In the genomic region with DNA sequence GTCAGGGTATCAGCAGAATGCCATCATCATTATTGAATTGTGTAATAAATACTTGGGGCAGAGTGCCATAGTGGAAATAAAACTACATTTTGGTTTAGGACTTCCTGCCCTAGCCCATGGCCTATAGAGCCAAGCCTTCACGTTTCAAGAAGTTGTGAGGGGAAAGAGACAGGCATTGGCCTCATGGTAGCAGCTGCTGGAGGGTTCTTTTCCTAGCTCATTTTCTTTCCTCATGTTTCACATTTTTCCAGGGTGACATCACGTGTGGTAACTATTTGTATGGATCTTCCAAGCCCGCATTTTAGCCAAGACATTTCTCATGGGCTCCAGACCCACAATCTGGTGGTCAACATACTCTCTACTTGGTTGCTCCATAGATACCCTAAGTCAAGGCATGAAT, we compare ENCODE assay signal across 14 cellular contexts.
DNase-seq lines count a peak whose midpoint lies in the region; ATAC-seq and TF ChIP-seq lines count a peak whose summit lies in the region.
"Had no signal": no experiment of that assay in that cellular context is flagged by ENCODE, and none has a peak within 500 bp of the region (broad histone marks: within the 10 kb centered on the region; RNA-seq: fewer than 3 reads in every experiment).

No MANE protein-coding gene starts in this region.

- peaks cover 2 to 6% of the 10 kb centered on the region in 2 donors for H3K36me3 Mint-ChIP-seq in CD14-positive monocyte

- H2BK12ac ChIP-seq in mesenchymal stem cell (ENCODE audit: low read length in 2 of 2), result no peak overlapping the region

- H2BK5ac ChIP-seq in mesenchymal stem cell (ENCODE audit: low read depth, low read length, poor library complexity, severe bottlenecking), result no peak overlapping the region

- no peak overlapping the region for H2BK15ac ChIP-seq in mesenchymal stem cell (ENCODE audit: low read depth, poor library complexity, severe bottlenecking)

- H3K4me3 ChIP-seq in cardiac fibroblast (replicated peaks in 1 of 2; ENCODE audit: low read depth in 2 of 2, low read length in 2 of 2), result no peak overlapping the region
- no peak overlapping the region for H3K4me3 ChIP-seq in mesenchymal stem cell (ENCODE audit: insufficient read depth in 1 of 2, low read depth in 1 of 2, low read length in 2 of 2)
- H3K4me3 ChIP-seq: ovary had no signal

- H3K4me2 ChIP-seq in mesenchymal stem cell (ENCODE audit: low read length, poor library complexity, severe bottlenecking), result no peak overlapping the region

- H2AK5ac ChIP-seq in mesenchymal stem cell (ENCODE audit: low read length, severe bottlenecking), result no peak overlapping the region

- H4K8ac ChIP-seq in mesenchymal stem cell (ENCODE audit: low read length), result no peak overlapping the region

- H3K4me3 Mint-ChIP-seq in CD14-positive monocyte, result no peak overlapping the region
- H3K4me3 Mint-ChIP-seq: CD4-positive, alpha-beta T cell had no signal

- H3K9me3 ChIP-seq in mesenchymal stem cell (ENCODE audit: control insufficient read depth, low read length), result no peaks in the 10 kb centered on the region
- H3K9me3 ChIP-seq: ovary had no signal

- H2AFZ ChIP-seq in mesenchymal stem cell (ENCODE audit: low read depth, low read length), result no peak overlapping the region

- WGBS in mesenchymal stem cell, result 2% methylated on average over 3 of the region's 3 CpGs

- no peak for ATAC-seq in GM18502 (IDR thresholded peaks at IDR 0.05; ENCODE audit: poor library complexity, unreplicated experiment)

- H4K91ac ChIP-seq in mesenchymal stem cell (ENCODE audit: low read length), result no peak overlapping the region

- peaks cover 0 to under 1% of the 10 kb centered on the region in 2 experiments for H3K36me3 ChIP-seq in mesenchymal stem cell (ENCODE audit: control insufficient read depth in 1 of 2, insufficient read depth in 2 of 2, low read depth in 1 of 2, low read length in 2 of 2)
- H3K36me3 ChIP-seq: ovary had no signal

- no peak overlapping the region for H3K4ac ChIP-seq in mesenchymal stem cell (ENCODE audit: low read depth in 1 of 2, low read length in 2 of 2)

- intact Hi-C loops in CD14-positive monocyte (cut with micrococcal nuclease), result no loop called here

- TF ChIP-seq CTCF in cardiac fibroblast (IDR thresholded peaks at IDR 0.05; ENCODE audit: low read depth, low read length) (no peak), CD14-positive monocyte (IDR thresholded peaks at IDR 0.05) (no peak)

- no peak overlapping the region for H3K18ac ChIP-seq in mesenchymal stem cell (ENCODE audit: low read depth in 1 of 2, low read length in 2 of 2)

- H3K14ac ChIP-seq in mesenchymal stem cell (ENCODE audit: low read length in 2 of 2), result no peak overlapping the region

- no peaks in the 10 kb centered on the region for H3K27me3 ChIP-seq in mesenchymal stem cell (ENCODE audit: control insufficient read depth in 1 of 2, insufficient read depth in 1 of 2, low read length in 2 of 2)
- H3K27me3 ChIP-seq: ovary had no signal

- H3K27me3 Mint-ChIP-seq in CD14-positive monocyte (ENCODE audit: low read depth in 3 of 3), result peaks cover 0 to 1% (median 0%) of the 10 kb centered on the region in 3 donors
- H3K27me3 Mint-ChIP-seq: CD4-positive, alpha-beta T cell had no signal

- peaks cover 14% of the 10 kb centered on the region for H3K4me1 ChIP-seq in mesenchymal stem cell (ENCODE audit: control insufficient read depth, insufficient read depth, low read depth, low read length)

- H3K79me1 ChIP-seq in mesenchymal stem cell (replicated peaks; ENCODE audit: low read length, poor library complexity, severe bottlenecking), result peaks cover 11% of the 10 kb centered on the region

- H3K9me3 Mint-ChIP-seq in CD14-positive monocyte, result no peaks in the 10 kb centered on the region
- H3K9me3 Mint-ChIP-seq: CD4-positive, alpha-beta T cell had no signal

- H3K9ac ChIP-seq in mesenchymal stem cell (ENCODE audit: low read length), result peak overlapping the region; percentile 4

- H3K27ac ChIP-seq in mesenchymal stem cell (ENCODE audit: low read length, poor library complexity, severe bottlenecking), result peak overlapping the region; percentile 74
- H3K27ac ChIP-seq: ovary had no signal

- DNase-seq in AG08396 (ENCODE audit: low spot score) (peak; percentile 66), HS-5 (ENCODE audit: low read depth) (peak; percentile 49), cardiac fibroblast (ENCODE audit: low read depth in 2 of 2) (peak; percentile 66 to 83), mesenchymal stem cell (peak; percentile 84), middle frontal gyrus (ENCODE audit: extremely low spot score, low spot score) (no peak), CD14-positive monocyte (ENCODE audit: low spot score) (no peak)
- DNase-seq in stimulated activated naive CD4-positive, alpha-beta T cell (lab: John Stamatoyannopoulos, UW), result no peak
- DNase-seq: activated CD8-positive, alpha-beta memory T cell treated with anti-CD3 and anti-CD28 coated beads, Interleukin-2, amount 50 U/mL, for 48 hours; CD4-positive, alpha-beta T cell; cerebellar nuclear complex; NCI-H748 treated with DMSO at 0.1 percent for 48 hours; ovary; T-helper 2 cell had no signal

- no peak overlapping the region for H2BK120ac ChIP-seq in mesenchymal stem cell (ENCODE audit: low read depth, low read length)

- no peak overlapping the region for H3K23ac ChIP-seq in mesenchymal stem cell (ENCODE audit: low read length in 2 of 2)

- peaks cover 38% of the 10 kb centered on the region for H3K4me1 Mint-ChIP-seq in CD14-positive monocyte

- H3K27ac Mint-ChIP-seq in CD14-positive monocyte, result peak overlapping the region in 1 of 7 donors; percentile 3
- H3K27ac Mint-ChIP-seq: CD4-positive, alpha-beta T cell had no signal

Comparison
In these comparisons a context has a peak if more than half of its experiments do, and no peak if none do; other contexts are left out.
1. DNase-seq: peak in AG08396 (single experiment), HS-5 (single experiment), cardiac fibroblast (2 of 2) and mesenchymal stem cell (single experiment); none in stimulated activated naive CD4-positive, alpha-beta T cell (0 of 6), middle frontal gyrus (single experiment) and CD14-positive monocyte (single experiment).